Comparison of ENCODE assay signal across 22 cellular contexts in the genomic region with DNA sequence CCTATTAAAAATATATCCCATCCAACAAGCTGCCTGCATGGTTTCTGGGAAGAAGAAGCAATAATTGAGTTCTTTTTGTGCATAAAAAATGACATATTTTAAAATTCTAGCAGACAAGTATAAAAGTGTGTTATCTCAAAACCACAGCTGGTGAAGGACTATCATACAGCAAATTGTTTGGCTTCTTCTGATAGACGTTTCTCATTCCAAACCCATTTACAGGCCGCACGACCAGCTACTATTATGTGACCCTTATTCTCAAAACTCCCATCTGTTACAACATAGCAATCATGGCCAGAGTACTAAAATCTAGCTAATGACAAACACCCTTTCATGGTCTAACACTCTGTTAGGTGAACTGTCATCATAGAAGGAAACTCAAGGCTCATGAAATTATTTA. TPM values are rescaled to one million over a fixed set of nuclear protein-coding genes. Genes with fewer than 3 reads are reported as not detected.
"Had no signal": no experiment of that assay in that cellular context is flagged by ENCODE, and none has a peak within 500 bp of the region (broad histone marks: within the 10 kb centered on the region; RNA-seq: fewer than 3 reads in every experiment).

No MANE protein-coding gene starts in this region.

- H3K4me3 Mint-ChIP-seq: activated CD4-positive, alpha-beta T cell treated with anti-CD3 and anti-CD28 coated beads, Interleukin-2, amount 10 ng/mL, durations not matched to agents 7 days and 5 days; activated CD8-positive, alpha-beta memory T cell treated with anti-CD3 and anti-CD28 coated beads, Interleukin-2, amount 10 ng/mL, durations not matched to agents 7 days and 5 days; activated CD8-positive, alpha-beta T cell treated with anti-CD3 and anti-CD28 coated beads for 36 hours; activated naive CD8-positive, alpha-beta T cell treated with anti-CD3 and anti-CD28 coated beads for 36 hours; natural killer cell had no signal

- H3K36me3 Mint-ChIP-seq: natural killer cell had no signal

- H3K27ac Mint-ChIP-seq: activated CD4-positive, alpha-beta T cell treated with anti-CD3 and anti-CD28 coated beads, Interleukin-2, amount 10 ng/mL, durations not matched to agents 7 days and 5 days; activated CD8-positive, alpha-beta memory T cell treated with anti-CD3 and anti-CD28 coated beads, Interleukin-2, amount 10 ng/mL, durations not matched to agents 7 days and 5 days; activated CD8-positive, alpha-beta T cell treated with anti-CD3 and anti-CD28 coated beads for 36 hours; activated naive CD8-positive, alpha-beta T cell treated with anti-CD3 and anti-CD28 coated beads for 36 hours; T-helper 17 cell had no signal

- H3K9me3 Mint-ChIP-seq: activated CD4-positive, alpha-beta T cell treated with anti-CD3 and anti-CD28 coated beads, Interleukin-2, amount 10 ng/mL, durations not matched to agents 7 days and 5 days; activated CD8-positive, alpha-beta T cell treated with anti-CD3 and anti-CD28 coated beads for 36 hours; activated naive CD8-positive, alpha-beta T cell treated with anti-CD3 and anti-CD28 coated beads for 36 hours; natural killer cell had no signal

- ATAC-seq: activated CD8-positive, alpha-beta memory T cell treated with anti-CD3 and anti-CD28 coated beads, Interleukin-2, amount 10 ng/mL, durations not matched to agents 7 days and 5 days; activated CD8-positive, alpha-beta T cell treated with anti-CD3 and anti-CD28 coated beads for 36 hours; left lung; natural killer cell; sciatic nerve; T-helper 17 cell; upper lobe of right lung had no signal

- DNase-seq: activated CD4-positive, alpha-beta T cell treated with anti-CD3 and anti-CD28 coated beads, Interleukin-2, amount 10 ng/mL, durations not matched to agents 7 days and 5 days; activated CD4-positive, CD25-positive, alpha-beta regulatory T cell treated with anti-CD3 and anti-CD28 coated beads, Interleukin-2, amount 50 U/mL, for 72 hours; activated CD8-positive, alpha-beta memory T cell treated with anti-CD3 and anti-CD28 coated beads, Interleukin-2, amount 10 ng/mL, durations not matched to agents 7 days and 5 days; activated CD8-positive, alpha-beta T cell treated with anti-CD3 and anti-CD28 coated beads for 36 hours; activated gamma-delta T cell treated with Interleukin-2 at 50 U/mL for 16 hours; activated naive CD8-positive, alpha-beta T cell treated with anti-CD3 and anti-CD28 coated beads for 36 hours; activated T-cell treated with anti-CD3 and anti-CD28 coated beads for 4 hours; amygdala; cerebellar nuclear complex; effector CD4-positive, alpha-beta T cell; foreskin melanocyte; left lung; natural killer cell; stimulated activated CD4-positive, alpha-beta T cell treated with anti-CD3 and anti-CD28 coated beads, Interleukin-2, amount 100 ng/mL, for 48 hours; stimulated activated naive CD4-positive, alpha-beta T cell treated with Interleukin-2 at 50 U/mL for 16 hours; SW 1271; T-helper 17 cell; upper lobe of right lung; WERI-Rb-1 had no signal

- H3K27me3 Mint-ChIP-seq: activated CD4-positive, alpha-beta T cell treated with anti-CD3 and anti-CD28 coated beads, Interleukin-2, amount 10 ng/mL, durations not matched to agents 7 days and 5 days; activated CD8-positive, alpha-beta memory T cell treated with anti-CD3 and anti-CD28 coated beads, Interleukin-2, amount 10 ng/mL, durations not matched to agents 7 days and 5 days; activated CD8-positive, alpha-beta T cell treated with anti-CD3 and anti-CD28 coated beads for 36 hours; activated naive CD8-positive, alpha-beta T cell treated with anti-CD3 and anti-CD28 coated beads for 36 hours; T-helper 17 cell had no signal

RNA-seq across cellular contexts. Expression of gene ISL2, which starts 47.0 kb away (rescaled TPM):
- total RNA-seq: natural killer cell, posterior vena cava, T-helper 17 cell, thoracic aorta, upper lobe of right lung had no signal
